Comparison of ENCODE assay signal across 8 cellular contexts in the genomic region with DNA sequence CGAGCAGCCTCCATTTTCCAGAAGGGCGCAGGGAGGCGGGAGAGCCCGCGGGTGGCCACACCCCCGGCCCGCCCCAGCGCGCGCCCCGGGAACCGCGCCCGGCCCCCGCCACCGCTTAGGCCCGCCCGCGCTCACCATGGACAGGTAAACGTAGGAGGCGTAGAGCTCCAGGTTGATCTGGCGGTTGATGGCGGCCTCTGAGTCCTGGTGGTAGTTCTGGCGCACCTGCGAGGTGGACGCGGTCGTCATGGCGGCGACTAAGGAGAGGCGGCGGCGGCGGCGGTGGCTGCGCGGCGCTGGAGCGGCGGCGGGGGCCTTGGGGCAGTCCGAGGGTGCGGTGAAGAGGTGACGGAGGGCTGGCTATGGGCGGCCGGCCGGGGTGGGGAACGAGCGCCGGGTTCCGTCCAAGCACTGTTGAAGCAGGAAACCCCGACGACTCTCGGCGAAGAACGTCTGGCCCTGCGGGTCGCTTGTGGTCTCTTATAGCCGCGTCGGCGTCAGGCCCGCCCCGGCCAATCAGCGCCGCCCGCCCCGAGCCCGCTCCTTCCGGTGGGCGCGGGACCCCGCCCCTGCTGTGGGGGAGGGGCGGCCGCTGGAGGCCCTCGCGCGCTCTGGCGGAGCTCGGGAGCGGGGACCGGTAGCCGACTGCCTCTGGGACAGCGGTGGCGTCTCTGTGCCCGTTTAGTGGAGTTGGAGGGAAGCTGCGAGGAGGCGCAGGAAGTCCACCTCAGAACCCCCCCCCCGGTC. TPM values are rescaled to one million over a fixed set of nuclear protein-coding genes. Genes with fewer than 3 reads are reported as not detected.
DNase-seq lines count a peak whose midpoint lies in the region; ATAC-seq and TF ChIP-seq lines count a peak whose summit lies in the region.

Gene FTH1, minus strand, starts transcription at position 458 of the 747 bp plus-strand sequence. Its CDS starts 209 bp downstream, at position 249.

- no peaks in the 10 kb centered on the region for H3K9me2 ChIP-seq in Karpas-422 (replicated peaks; ENCODE audit: insufficient read depth, low read length)

- H3K27me3 Mint-ChIP-seq in activated T-helper 17 cell treated with anti-CD3 and anti-CD28 coated beads, Interleukin-2, amount 50 U/mL, for 72 hours, result no peaks in the 10 kb centered on the region
- H3K27me3 Mint-ChIP-seq in natural killer cell (ENCODE audit: low read depth in 2 of 2), result no peaks in the 10 kb centered on the region

- H3K4me3 Mint-ChIP-seq in activated T-helper 17 cell treated with anti-CD3 and anti-CD28 coated beads, Interleukin-2, amount 50 U/mL, for 72 hours, result peak within 1 kb of the TSS; percentile 96
- H3K4me3 Mint-ChIP-seq in natural killer cell, result peak within 1 kb of the TSS; percentile 95

- intact Hi-C loops in natural killer cell (cut with micrococcal nuclease), result loop anchor here (1.0 to 5.0 kb wide), 2 partner anchors 58 to 115 kb away; no protein-coding TSS in a partner anchor

- no peaks in the 10 kb centered on the region for H3K9me3 Mint-ChIP-seq in activated T-helper 17 cell treated with anti-CD3 and anti-CD28 coated beads, Interleukin-2, amount 50 U/mL, for 72 hours
- H3K9me3 Mint-ChIP-seq in natural killer cell, result no peaks in the 10 kb centered on the region

- no peaks in the 10 kb centered on the region for H3K27me3 ChIP-seq in Karpas-422 (ENCODE audit: low read length)

- peaks cover 28% of the 10 kb centered on the region for H4K20me1 ChIP-seq in Karpas-422 (ENCODE audit: insufficient read depth, low read depth, low read length)

- peak within 1 kb of the TSS; percentile 99 for H3K4me2 ChIP-seq in Karpas-422 (ENCODE audit: low read depth, low read length, poor library complexity, severe bottlenecking)

- peaks cover 51% of the 10 kb centered on the region for H3K4me1 Mint-ChIP-seq in activated T-helper 17 cell treated with anti-CD3 and anti-CD28 coated beads, Interleukin-2, amount 50 U/mL, for 72 hours
- H3K4me1 Mint-ChIP-seq in natural killer cell, result peaks cover 50 to 63% of the 10 kb centered on the region in 2 donors

- H3K27ac ChIP-seq in Karpas-422 (ENCODE audit: low read length), result peak within 1 kb of the TSS; percentile 60

- DNase-seq in DMS153 treated with DMSO at 0.1 percent for 48 hours (lab: John Stamatoyannopoulos, UW; ENCODE audit: unreplicated experiment) (peak; percentile 82), Karpas-422 (peak; percentile 94), RPMI8226 (peak; percentile 98), fibroblast of mammary gland (ENCODE audit: low read depth) (peak; percentile 83), natural killer cell (peak; percentile 90)
- peak; percentile 83 for DNase-seq in stimulated activated naive CD4-positive, alpha-beta T cell treated with Interleukin-2 at 50 U/mL for 16 hours (lab: John Stamatoyannopoulos, UW)

- H3K9me3 ChIP-seq in Karpas-422 (ENCODE audit: low read length), result no peaks in the 10 kb centered on the region

- peaks cover 17% of the 10 kb centered on the region for H3K36me3 ChIP-seq in Karpas-422 (ENCODE audit: insufficient read depth, low read length)

- H3K4me3 ChIP-seq in Karpas-422 (ENCODE audit: low read length), result peak within 1 kb of the TSS; percentile 98
- H3K4me3 ChIP-seq in fibroblast of mammary gland (ENCODE audit: control insufficient read depth, low read depth, low read length), result peak within 1 kb of the TSS; percentile 87

- peak; percentile 49 for ATAC-seq in GM21737 (IDR thresholded peaks at IDR 0.05; ENCODE audit: unreplicated experiment)
- ATAC-seq in activated T-helper 17 cell treated with anti-CD3 and anti-CD28 coated beads, Interleukin-2, amount 50 U/mL, for 72 hours (replicated peaks), result peak; percentile 84
- peak; percentile 81 to 88 (median 86) for ATAC-seq in natural killer cell

- peaks cover 10% of the 10 kb centered on the region for H3K79me2 ChIP-seq in Karpas-422 (ENCODE audit: low read length)

- peak within 1 kb of the TSS; percentile 88 for H3K9ac ChIP-seq in Karpas-422 (ENCODE audit: low read length)

- peak within 1 kb of the TSS; percentile 71 for H2AFZ ChIP-seq in Karpas-422 (ENCODE audit: low read length)

- peaks cover 66% of the 10 kb centered on the region for H3K4me1 ChIP-seq in Karpas-422 (ENCODE audit: low read length)

- peak within 1 kb of the TSS; percentile 90 for H3K27ac Mint-ChIP-seq in activated T-helper 17 cell treated with anti-CD3 and anti-CD28 coated beads, Interleukin-2, amount 50 U/mL, for 72 hours
- peak within 1 kb of the TSS; percentile 91 to 93 for H3K27ac Mint-ChIP-seq in natural killer cell

- H3K36me3 Mint-ChIP-seq in activated T-helper 17 cell treated with anti-CD3 and anti-CD28 coated beads, Interleukin-2, amount 50 U/mL, for 72 hours (ENCODE audit: low read depth), result peaks cover 42% of the 10 kb centered on the region
- H3K36me3 Mint-ChIP-seq in natural killer cell, result peaks cover 10% of the 10 kb centered on the region

- TF ChIP-seq CTCF in fibroblast of mammary gland (conservative IDR thresholded peaks at IDR 0.05; ENCODE audit: control insufficient read depth, insufficient read depth, low read depth, low read length) (no peak), natural killer cell (IDR thresholded peaks at IDR 0.05) (no peak)

RNA-seq across cellular contexts. Expression of gene FTH1, which starts in this region (rescaled TPM):
- 209 and 392 TPM in 2 replicates for total RNA-seq in Karpas-422 (2014; rRNA removed; shearing (Covaris generic); ENCODE audit: low replicate concordance)
- total RNA-seq in activated T-helper 17 cell treated with anti-CD3 and anti-CD28 coated beads, Interleukin-2, amount 50 U/mL, for 72 hours, result 1,000 to 10,000 TPM in 1 of 2 donors, 100 to 1,000 TPM in 1; 701 to 1,114 TPM
- total RNA-seq in natural killer cell, result 1,000 to 10,000 TPM; 1,067 to 1,951 (median 1,796) TPM

Comparison
In these comparisons a context has a peak if more than half of its experiments do, and no peak if none do; other contexts are left out.
1. Peak in every context shown above with its lines: DNase-seq, ATAC-seq, H3K4me3 ChIP-seq and H3K27ac ChIP-seq.